In the genomic region with DNA sequence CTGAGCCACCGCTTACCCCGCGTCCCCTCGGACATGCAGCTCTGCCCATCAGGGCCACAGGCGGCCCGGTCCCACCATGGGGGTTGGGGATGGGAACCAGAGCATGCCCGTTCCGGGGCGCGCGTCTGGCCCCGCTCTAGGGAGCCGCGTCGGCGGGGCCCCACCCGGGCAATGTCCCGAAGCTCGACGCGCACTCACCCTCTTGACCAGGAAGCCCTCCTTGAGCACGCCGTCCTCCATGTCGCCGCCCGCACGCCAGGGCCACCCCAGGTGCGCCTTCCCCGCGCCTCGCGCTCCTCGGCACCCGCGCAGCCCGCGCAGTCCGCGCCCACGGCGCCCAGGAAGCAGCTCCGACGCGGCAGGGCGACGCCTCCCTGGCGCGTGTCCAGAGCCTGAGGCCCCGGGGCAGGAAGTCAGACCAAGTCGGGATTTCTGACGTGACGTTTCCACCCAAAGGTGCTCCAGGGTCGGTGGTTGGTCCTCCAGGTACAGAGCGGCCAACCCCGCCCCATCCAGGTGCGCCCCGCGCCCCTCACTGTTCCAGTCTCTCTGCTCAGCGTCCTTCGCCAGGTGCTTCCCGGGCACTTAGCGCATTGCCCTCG, we compare ENCODE assay signal across 1 cellular context.
TF ChIP-seq lines count a peak whose summit lies in the region.

A gene with protein sequence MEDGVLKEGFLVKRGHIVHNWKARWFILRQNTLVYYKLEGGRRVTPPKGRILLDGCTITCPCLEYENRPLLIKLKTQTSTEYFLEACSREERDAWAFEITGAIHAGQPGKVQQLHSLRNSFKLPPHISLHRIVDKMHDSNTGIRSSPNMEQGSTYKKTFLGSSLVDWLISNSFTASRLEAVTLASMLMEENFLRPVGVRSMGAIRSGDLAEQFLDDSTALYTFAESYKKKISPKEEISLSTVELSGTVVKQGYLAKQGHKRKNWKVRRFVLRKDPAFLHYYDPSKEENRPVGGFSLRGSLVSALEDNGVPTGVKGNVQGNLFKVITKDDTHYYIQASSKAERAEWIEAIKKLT (minus strand): TSS at position 346 of the 602 bp plus-strand sequence. CDS start 106 bp downstream, at position 240.

TF ChIP-seq in WTC11, 78 proteins besides CTCF, POLR2A, EP300 and RAD21 (continued from another document):
- TF ChIP-seq, protein P1, sequence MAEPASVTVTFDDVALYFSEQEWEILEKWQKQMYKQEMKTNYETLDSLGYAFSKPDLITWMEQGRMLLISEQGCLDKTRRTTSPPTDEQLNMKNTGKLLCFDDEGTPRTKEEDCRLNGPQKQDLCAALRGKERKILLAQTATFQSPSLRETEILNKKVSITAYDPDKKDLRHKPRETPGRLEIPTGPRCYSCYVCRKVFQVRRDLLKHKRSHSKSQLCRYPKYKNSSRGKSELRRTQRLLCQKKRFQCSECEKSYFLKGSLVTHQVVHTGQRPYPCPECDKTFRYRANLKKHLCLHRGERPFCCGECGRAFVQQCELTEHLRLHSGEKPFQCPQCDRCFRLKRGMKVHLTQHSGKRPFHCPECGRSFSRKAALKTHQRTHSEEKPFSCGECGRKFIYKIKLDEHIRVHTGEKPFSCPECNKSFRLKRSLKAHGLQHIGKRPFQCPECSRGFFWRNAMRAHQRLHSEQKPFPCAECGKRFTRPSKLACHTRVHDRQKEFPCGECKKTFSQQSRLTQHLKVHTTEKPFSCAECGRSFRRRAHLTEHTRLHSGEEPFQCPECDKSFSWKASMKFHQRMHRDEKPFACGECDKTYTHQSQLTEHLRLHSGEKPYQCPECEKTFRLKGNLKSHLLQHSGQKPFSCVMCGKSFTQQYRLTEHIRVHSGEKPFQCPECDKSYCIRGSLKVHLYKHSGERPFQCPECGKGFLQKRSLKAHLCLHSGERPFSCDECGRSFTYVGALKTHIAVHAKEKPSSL (CRISPR knock-in tag; conservative IDR thresholded peaks at IDR 0.05) = no peak
- TF ChIP-seq ZNF423 (CRISPR knock-in tag; IDR thresholded peaks at IDR 0.05) = peak; percentile 79
- no peak for TF ChIP-seq FOXK1 (CRISPR knock-in tag; IDR thresholded peaks at IDR 0.05)
- TF ChIP-seq ZNF219 (CRISPR knock-in tag; IDR thresholded peaks at IDR 0.05; ENCODE audit: borderline replicate concordance) = no peak
- TF ChIP-seq FOXP1 (CRISPR knock-in tag; IDR thresholded peaks at IDR 0.05; ENCODE audit: borderline replicate concordance) = peak; percentile 21; the same call in 1 of the 2 replicates
- TF ChIP-seq CREM (CRISPR knock-in tag; IDR thresholded peaks at IDR 0.05) = peak; percentile 54; the same call in 1 of the 2 replicates
- TF ChIP-seq RORB (CRISPR knock-in tag; IDR thresholded peaks at IDR 0.05) = no peak
- TF ChIP-seq, protein P2, sequence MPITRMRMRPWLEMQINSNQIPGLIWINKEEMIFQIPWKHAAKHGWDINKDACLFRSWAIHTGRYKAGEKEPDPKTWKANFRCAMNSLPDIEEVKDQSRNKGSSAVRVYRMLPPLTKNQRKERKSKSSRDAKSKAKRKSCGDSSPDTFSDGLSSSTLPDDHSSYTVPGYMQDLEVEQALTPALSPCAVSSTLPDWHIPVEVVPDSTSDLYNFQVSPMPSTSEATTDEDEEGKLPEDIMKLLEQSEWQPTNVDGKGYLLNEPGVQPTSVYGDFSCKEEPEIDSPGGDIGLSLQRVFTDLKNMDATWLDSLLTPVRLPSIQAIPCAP (CRISPR knock-in tag; IDR thresholded peaks at IDR 0.05) = no peak
- TF ChIP-seq ZNF263 (CRISPR knock-in tag; IDR thresholded peaks at IDR 0.05; ENCODE audit: low read depth) = peak; percentile 71; the same call in 1 of the 2 replicates
- 0 out of 2 replicates have a peak, but pooled peaks have one; percentile 34 for TF ChIP-seq KAT7 (CRISPR knock-in tag; IDR thresholded peaks at IDR 0.05; ENCODE audit: borderline replicate concordance)
- no peak for TF ChIP-seq IRF2 (CRISPR knock-in tag; IDR thresholded peaks at IDR 0.05; ENCODE audit: borderline replicate concordance, low read depth)
- TF ChIP-seq GRHL2 (CRISPR knock-in tag; IDR thresholded peaks at IDR 0.05; ENCODE audit: insufficient replicate concordance, severe bottlenecking) = no peak
- no peak for TF ChIP-seq NR1H2 (CRISPR knock-in tag; IDR thresholded peaks at IDR 0.05)
- TF ChIP-seq, protein P3, sequence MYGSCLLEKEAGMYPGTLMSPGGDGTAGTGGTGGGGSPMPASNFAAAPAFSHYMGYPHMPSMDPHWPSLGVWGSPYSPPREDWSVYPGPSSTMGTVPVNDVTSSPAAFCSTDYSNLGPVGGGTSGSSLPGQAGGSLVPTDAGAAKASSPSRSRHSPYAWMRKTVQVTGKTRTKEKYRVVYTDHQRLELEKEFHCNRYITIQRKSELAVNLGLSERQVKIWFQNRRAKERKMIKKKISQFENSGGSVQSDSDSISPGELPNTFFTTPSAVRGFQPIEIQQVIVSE (CRISPR knock-in tag; IDR thresholded peaks at IDR 0.05; ENCODE audit: borderline replicate concordance) = no peak
- TF ChIP-seq, protein P4, sequence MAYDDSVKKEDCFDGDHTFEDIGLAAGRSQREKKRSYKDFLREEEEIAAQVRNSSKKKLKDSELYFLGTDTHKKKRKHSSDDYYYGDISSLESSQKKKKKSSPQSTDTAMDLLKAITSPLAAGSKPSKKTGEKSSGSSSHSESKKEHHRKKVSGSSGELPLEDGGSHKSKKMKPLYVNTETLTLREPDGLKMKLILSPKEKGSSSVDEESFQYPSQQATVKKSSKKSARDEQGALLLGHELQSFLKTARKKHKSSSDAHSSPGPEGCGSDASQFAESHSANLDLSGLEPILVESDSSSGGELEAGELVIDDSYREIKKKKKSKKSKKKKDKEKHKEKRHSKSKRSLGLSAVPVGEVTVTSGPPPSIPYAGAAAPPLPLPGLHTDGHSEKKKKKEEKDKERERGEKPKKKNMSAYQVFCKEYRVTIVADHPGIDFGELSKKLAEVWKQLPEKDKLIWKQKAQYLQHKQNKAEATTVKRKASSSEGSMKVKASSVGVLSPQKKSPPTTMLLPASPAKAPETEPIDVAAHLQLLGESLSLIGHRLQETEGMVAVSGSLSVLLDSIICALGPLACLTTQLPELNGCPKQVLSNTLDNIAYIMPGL (CRISPR knock-in tag; IDR thresholded peaks at IDR 0.05) = peak; percentile 83; the same call in 1 of the 2 replicates
- TF ChIP-seq, protein P5, sequence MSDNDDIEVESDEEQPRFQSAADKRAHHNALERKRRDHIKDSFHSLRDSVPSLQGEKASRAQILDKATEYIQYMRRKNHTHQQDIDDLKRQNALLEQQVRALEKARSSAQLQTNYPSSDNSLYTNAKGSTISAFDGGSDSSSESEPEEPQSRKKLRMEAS (CRISPR knock-in tag; IDR thresholded peaks at IDR 0.05) = peak; percentile 60; the same call in 1 of the 2 replicates
- TF ChIP-seq ZNF232 (CRISPR knock-in tag; IDR thresholded peaks at IDR 0.05) = 0 out of 2 replicates have a peak, but pooled peaks have one; percentile 15
- TF ChIP-seq RELA (CRISPR knock-in tag; IDR thresholded peaks at IDR 0.05; ENCODE audit: borderline replicate concordance) = peak; percentile 27; the same call in 1 of the 2 replicates
TF ChIP-seq in WTC11: peak in this region for 12.
